8 cellular contexts compared by ENCODE assay signal in the genomic region with DNA sequence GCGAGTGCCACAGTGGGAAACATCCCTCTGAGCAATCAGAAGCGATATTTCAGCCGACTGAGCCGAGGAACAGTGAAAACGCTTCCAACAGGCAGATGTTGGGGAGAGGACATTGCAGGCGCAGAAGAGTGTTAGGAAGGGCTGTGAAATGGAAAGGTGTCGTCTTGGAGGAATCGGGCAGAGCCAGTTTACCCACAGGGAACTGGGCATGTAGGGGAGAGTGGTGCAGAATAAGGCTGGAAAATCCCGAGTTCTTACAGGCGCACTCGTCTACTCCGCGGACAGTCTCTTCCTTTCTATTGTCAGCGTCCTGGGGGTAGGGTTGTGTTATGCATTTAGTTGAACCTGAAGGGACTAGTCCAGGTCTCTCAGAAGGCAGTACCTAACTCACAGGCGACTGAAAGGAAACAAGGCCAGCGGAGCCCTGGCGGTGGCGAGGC. TPM values are rescaled to one million over a fixed set of nuclear protein-coding genes. Genes with fewer than 3 reads are reported as not detected.
DNase-seq lines count a peak whose midpoint lies in the region; ATAC-seq and TF ChIP-seq lines count a peak whose summit lies in the region.

No MANE protein-coding gene starts in this region.

- H3K36me3 Mint-ChIP-seq in CD8-positive, alpha-beta memory T cell: peaks cover 0 to 10% (median 0%) of the 10 kb centered on the region in 3 donors

- H3K27ac Mint-ChIP-seq in CD8-positive, alpha-beta memory T cell: peak overlapping the region; percentile 87 to 98 (median 96)

- 71 to 76% (median 72%) methylated on average over 18 of the region's 18 CpGs for WGBS in ovary, 3 donors

- no peak for TF ChIP-seq CTCF in Panc1 (IDR thresholded peaks at IDR 0.05)
- TF ChIP-seq CTCF in epithelial cell of proximal tubule (conservative IDR thresholded peaks at IDR 0.05; ENCODE audit: low read depth, low read length): no peak
- TF ChIP-seq CTCF in ovary (IDR thresholded peaks at IDR 0.05): no peak

- POLR2A ChIA-PET in CD8-positive, alpha-beta memory T cell (lab: Charles Lee): no interaction called here
- POLR2A ChIA-PET in Panc1 (lab: Charles Lee): interaction anchor here (0.6 kb wide), 1 partner anchor 108 kb away, joined by 7 read pairs; no protein-coding TSS in a partner anchor

- no peak; the same call in 1 of the 2 replicates for ATAC-seq in Panc1
- ATAC-seq in HG03571 (IDR thresholded peaks at IDR 0.05; ENCODE audit: unreplicated experiment): no peak

- TF ChIP-seq EP300 in ovary (IDR thresholded peaks at IDR 0.05): no peak

- TF ChIP-seq POLR2A in ovary (IDR thresholded peaks at IDR 0.05): no peak

- H3K4me3 Mint-ChIP-seq in CD8-positive, alpha-beta memory T cell: peak overlapping the region; percentile 93 to 99 (median 96)

- H3K27me3 ChIP-seq in CD8-positive, alpha-beta memory T cell (ENCODE audit: insufficient read depth, low read length, poor library complexity, severe bottlenecking): no peaks in the 10 kb centered on the region
- H3K27me3 ChIP-seq in Panc1 (ENCODE audit: control insufficient read depth, insufficient read depth, low read length): no peaks in the 10 kb centered on the region
- H3K27me3 ChIP-seq in ovary: no peaks in the 10 kb centered on the region

- H3K27ac ChIP-seq in CD8-positive, alpha-beta memory T cell (ENCODE audit: low read depth, low read length): peak overlapping the region; percentile 74
- H3K27ac ChIP-seq in Panc1 (ENCODE audit: low read length) (peak overlapping the region; percentile 90), ovary (peak overlapping the region; percentile 80 to 96)

- intact Hi-C loops in Panc1 (cut with micrococcal nuclease; ENCODE audit: unreplicated experiment): loop anchor here (2.0 kb wide), 1 partner anchor 66 kb away; the partner anchor contains the start of gene PRDM10
- intact Hi-C loops in ovary (cut with DNase I): loop anchor here (5.0 to 10.0 kb wide), 3 partner anchors 54 to 66 kb away; partner anchors contain the start of gene PRDM10 (in 2 of the 4)

- in situ Hi-C loops in Panc1 (cut with HindIII; ENCODE audit: low pct_unique_long_range_greater_than_20kb, low sequenced_read_pairs): no loop called here

- no peak for DNase-seq in CD8-positive, alpha-beta memory T cell
- DNase-seq in Panc1 (ENCODE audit: low read depth, low spot score) (no peak), epithelial cell of proximal tubule (ENCODE audit: low read depth) (no peak), ovary (peak in 1 of 5 donors; percentile 26), middle frontal gyrus (ENCODE audit: extremely low spot score, low spot score) (no peak)
- no peak for DNase-seq in activated effector memory CD4-positive, alpha-beta T cell treated with anti-CD3 and anti-CD28 coated beads, Interleukin-2, amount 50 U/mL, for 16 hours
- no peak for DNase-seq in stimulated activated CD4-positive, alpha-beta T cell treated with anti-CD3 and anti-CD28 coated beads, Interleukin-15, amount 100 ng/mL, for 24 hours

- H3K4me1 Mint-ChIP-seq in CD8-positive, alpha-beta memory T cell: peaks cover 19 to 27% (median 19%) of the 10 kb centered on the region in 3 donors

- H3K9me3 Mint-ChIP-seq in CD8-positive, alpha-beta memory T cell: no peaks in the 10 kb centered on the region

- H3K36me3 ChIP-seq in CD8-positive, alpha-beta memory T cell (ENCODE audit: insufficient read depth, low read length): no peaks in the 10 kb centered on the region
- H3K36me3 ChIP-seq in Panc1 (ENCODE audit: control insufficient read depth, insufficient read depth, low read length) (no peaks in the 10 kb centered on the region), ovary (no peaks in the 10 kb centered on the region)

- peaks cover 9 to 15% of the 10 kb centered on the region in 2 donors for H3K27me3 Mint-ChIP-seq in CD8-positive, alpha-beta memory T cell

- CTCF ChIA-PET in CD8-positive, alpha-beta memory T cell (lab: Charles Lee): no interaction called here
- CTCF ChIA-PET in Panc1 (lab: Charles Lee): no interaction called here

- H3K9me3 ChIP-seq in CD8-positive, alpha-beta memory T cell (ENCODE audit: low read length): no peaks in the 10 kb centered on the region
- H3K9me3 ChIP-seq in Panc1 (ENCODE audit: control insufficient read depth, insufficient read depth, low read depth, low read length) (no peaks in the 10 kb centered on the region), ovary (no peaks in the 10 kb centered on the region)

- H3K4me1 ChIP-seq in CD8-positive, alpha-beta memory T cell (ENCODE audit: insufficient read depth, low read length): peaks cover 16% of the 10 kb centered on the region
- H3K4me1 ChIP-seq in Panc1 (ENCODE audit: control insufficient read depth, insufficient read depth, low read length) (peaks cover 12% of the 10 kb centered on the region; the same call in 1 of the 2 replicates), ovary (ENCODE audit: insufficient read depth) (peaks cover 8% of the 10 kb centered on the region)

- peak overlapping the region; percentile 68 for H3K4me3 ChIP-seq in CD8-positive, alpha-beta memory T cell (ENCODE audit: low read length)
- peak overlapping the region; percentile 58 to 62 for H3K4me3 ChIP-seq in Panc1 (ENCODE audit: low read depth in 2 of 2, low read length in 2 of 2)
- peak overlapping the region; percentile 84 for H3K4me3 ChIP-seq in epithelial cell of proximal tubule (ENCODE audit: low read depth, low read length)
- peak overlapping the region; percentile 94 for H3K4me3 ChIP-seq in ovary

- no TSS peak for BruUV-seq in Panc1 (replicated peaks; lab: Mats Ljungman, UMichigan)

RNA-seq across cellular contexts. Expression of gene APLP2, which starts 1.1 kb away (rescaled TPM):
- 10 to 100 TPM; 58.5 to 60.1 TPM for total RNA-seq in CD8-positive, alpha-beta memory T cell
- 58.8 TPM for polyA plus RNA-seq in CD8-positive, alpha-beta memory T cell
- total RNA-seq in Panc1 (2021; ENCODE audit: unreplicated experiment) (589 TPM), epithelial cell of proximal tubule (323 and 548 TPM in 2 replicates), ovary (100 to 1,000 TPM; 198 to 281 (median 251) TPM)
- 507 TPM for polyA plus RNA-seq in Panc1 (2012; ENCODE audit: insufficient read length)
- polyA plus RNA-seq in ovary: 100 to 1,000 TPM; 245 to 466 TPM
